In genomic region chr6:130259140-130259539, GRCh38 we compare ENCODE assay signal across 27 cellular contexts. TPM values are rescaled to one million over a fixed set of nuclear protein-coding genes. Genes with fewer than 3 reads are reported as not detected.
DNase-seq lines count a peak whose midpoint lies in the region; ATAC-seq and TF ChIP-seq lines count a peak whose summit lies in the region.
"Had no signal": no experiment of that assay in that cellular context is flagged by ENCODE, and none has a peak within 500 bp of the region (broad histone marks: within the 10 kb centered on the region; RNA-seq: fewer than 3 reads in every experiment).

No MANE protein-coding gene starts in this region.

- peaks cover 42% of the 10 kb centered on the region for H3K36me3 Mint-ChIP-seq in activated CD4-positive, alpha-beta memory T cell treated with anti-CD3 and anti-CD28 coated beads, Interleukin-2, amount 10 ng/mL, durations not matched to agents 7 days and 5 days (ENCODE audit: low read depth)
- H3K36me3 Mint-ChIP-seq in activated CD4-positive, alpha-beta memory T cell treated with anti-CD3 and anti-CD28 coated beads for 36 hours = no peaks in the 10 kb centered on the region
- H3K36me3 Mint-ChIP-seq in activated B cell treated with CpG ODN at 0.5 μM for 24 hours (ENCODE audit: low read depth) (peaks cover 2% of the 10 kb centered on the region), osteocyte (ENCODE audit: unreplicated experiment) (no peaks in the 10 kb centered on the region)
- H3K36me3 Mint-ChIP-seq in stimulated activated memory B cell treated with anti-CD40 and anti-IgM and Interleukin-4, amounts not matched to agents 10 μg/mL and 1 μg/mL and 100 μg/mL, for 72 hours = peaks cover 14% of the 10 kb centered on the region

- ATAC-seq in GM21515 (IDR thresholded peaks at IDR 0.05; ENCODE audit: unreplicated experiment) (peak; percentile 38), activated B cell treated with CpG ODN at 0.5 μM for 24 hours (ENCODE audit: low read depth) (no peak)
- peak; percentile 60 for ATAC-seq in stimulated activated memory B cell treated with anti-CD40 and anti-IgM and Interleukin-4, amounts not matched to agents 10 μg/mL and 1 μg/mL and 100 μg/mL, for 72 hours
- ATAC-seq: WTC11 had no signal

- no peaks in the 10 kb centered on the region for H3K27me3 Mint-ChIP-seq in activated CD4-positive, alpha-beta memory T cell treated with anti-CD3 and anti-CD28 coated beads, Interleukin-2, amount 10 ng/mL, durations not matched to agents 7 days and 5 days
- H3K27me3 Mint-ChIP-seq in activated CD4-positive, alpha-beta memory T cell treated with anti-CD3 and anti-CD28 coated beads for 36 hours = no peaks in the 10 kb centered on the region
- no peaks in the 10 kb centered on the region for H3K27me3 Mint-ChIP-seq in activated B cell treated with CpG ODN at 0.5 μM for 24 hours
- H3K27me3 Mint-ChIP-seq in stimulated activated memory B cell treated with anti-CD40 and anti-IgM and Interleukin-4, amounts not matched to agents 10 μg/mL and 1 μg/mL and 100 μg/mL, for 72 hours = no peaks in the 10 kb centered on the region
- peaks cover 5% of the 10 kb centered on the region for H3K27me3 Mint-ChIP-seq in osteocyte (ENCODE audit: unreplicated experiment)
- H3K27me3 Mint-ChIP-seq: dendritic cell treated with granulocyte-macrophage colony-stimulating factor and Interleukin-4, amounts not matched to agents 40 ng/mL and 50 ng/mL, for 4 days; stimulated activated naive CD8-positive, alpha-beta T cell treated with anti-CD3 and anti-CD28 coated beads, Interleukin-15, Interleukin-2, amounts not matched to agents 100 ng/mL and 50 ng/mL, for 24 hours had no signal

- peaks cover 8% of the 10 kb centered on the region for H3K9me3 Mint-ChIP-seq in activated CD4-positive, alpha-beta memory T cell treated with anti-CD3 and anti-CD28 coated beads, Interleukin-2, amount 10 ng/mL, durations not matched to agents 7 days and 5 days
- H3K9me3 Mint-ChIP-seq in activated CD4-positive, alpha-beta memory T cell treated with anti-CD3 and anti-CD28 coated beads for 36 hours = peaks cover 3% of the 10 kb centered on the region
- peaks cover 6% of the 10 kb centered on the region for H3K9me3 Mint-ChIP-seq in activated B cell treated with CpG ODN at 0.5 μM for 24 hours
- peaks cover 7% of the 10 kb centered on the region for H3K9me3 Mint-ChIP-seq in stimulated activated memory B cell treated with anti-CD40 and anti-IgM and Interleukin-4, amounts not matched to agents 10 μg/mL and 1 μg/mL and 100 μg/mL, for 72 hours
- H3K9me3 Mint-ChIP-seq in osteocyte (ENCODE audit: unreplicated experiment) = peaks cover 18% of the 10 kb centered on the region

- peak overlapping the region; percentile 27 for H3K27ac Mint-ChIP-seq in activated CD4-positive, alpha-beta memory T cell treated with anti-CD3 and anti-CD28 coated beads, Interleukin-2, amount 10 ng/mL, durations not matched to agents 7 days and 5 days
- no peak overlapping the region for H3K27ac Mint-ChIP-seq in activated CD4-positive, alpha-beta memory T cell treated with anti-CD3 and anti-CD28 coated beads for 36 hours
- H3K27ac Mint-ChIP-seq in activated B cell treated with CpG ODN at 0.5 μM for 24 hours = peak overlapping the region; percentile 95
- peak overlapping the region; percentile 91 for H3K27ac Mint-ChIP-seq in stimulated activated memory B cell treated with anti-CD40 and anti-IgM and Interleukin-4, amounts not matched to agents 10 μg/mL and 1 μg/mL and 100 μg/mL, for 72 hours
- no peak overlapping the region for H3K27ac Mint-ChIP-seq in osteocyte (ENCODE audit: unreplicated experiment)
- H3K27ac Mint-ChIP-seq: activated naive CD4-positive, alpha-beta T cell treated with anti-CD3 and anti-CD28 coated beads for 36 hours; dendritic cell treated with granulocyte-macrophage colony-stimulating factor and Interleukin-4, amounts not matched to agents 40 ng/mL and 50 ng/mL, for 4 days; WTC11 had no signal

- POLR2A ChIA-PET in activated CD4-positive, alpha-beta memory T cell treated with anti-CD3 and anti-CD28 coated beads, Interleukin-2, amount 10 ng/mL, durations not matched to agents 7 days and 5 days (lab: Charles Lee) = no interaction called here
- POLR2A ChIA-PET in activated CD4-positive, alpha-beta memory T cell treated with anti-CD3 and anti-CD28 coated beads for 36 hours (lab: Charles Lee) = no interaction called here
- POLR2A ChIA-PET in activated B cell treated with CpG ODN at 0.5 μM for 24 hours (lab: Charles Lee) = interaction anchor here (0.6 to 1.1 kb wide), 3 partner anchors 36 to 859 kb away, joined by 3 to 10 read pairs (median 5); no protein-coding TSS in a partner anchor

- H3K4me3 Mint-ChIP-seq in activated CD4-positive, alpha-beta memory T cell treated with anti-CD3 and anti-CD28 coated beads, Interleukin-2, amount 10 ng/mL, durations not matched to agents 7 days and 5 days = no peak overlapping the region
- H3K4me3 Mint-ChIP-seq in activated CD4-positive, alpha-beta memory T cell treated with anti-CD3 and anti-CD28 coated beads for 36 hours = no peak overlapping the region
- H3K4me3 Mint-ChIP-seq in activated B cell treated with CpG ODN at 0.5 μM for 24 hours (no peak overlapping the region), osteocyte (ENCODE audit: unreplicated experiment) (no peak overlapping the region)
- H3K4me3 Mint-ChIP-seq in stimulated activated memory B cell treated with anti-CD40 and anti-IgM and Interleukin-4, amounts not matched to agents 10 μg/mL and 1 μg/mL and 100 μg/mL, for 72 hours = no peak overlapping the region
- H3K4me3 Mint-ChIP-seq: activated naive CD4-positive, alpha-beta T cell treated with anti-CD3 and anti-CD28 coated beads for 36 hours; dendritic cell treated with granulocyte-macrophage colony-stimulating factor and Interleukin-4, amounts not matched to agents 40 ng/mL and 50 ng/mL, for 4 days; WTC11 had no signal

- peaks cover 53% of the 10 kb centered on the region for H3K4me1 Mint-ChIP-seq in activated CD4-positive, alpha-beta memory T cell treated with anti-CD3 and anti-CD28 coated beads, Interleukin-2, amount 10 ng/mL, durations not matched to agents 7 days and 5 days
- peaks cover 26% of the 10 kb centered on the region for H3K4me1 Mint-ChIP-seq in activated CD4-positive, alpha-beta memory T cell treated with anti-CD3 and anti-CD28 coated beads for 36 hours (ENCODE audit: low read depth)
- H3K4me1 Mint-ChIP-seq in activated B cell treated with CpG ODN at 0.5 μM for 24 hours (peaks cover 37% of the 10 kb centered on the region), osteocyte (ENCODE audit: unreplicated experiment) (no peaks in the 10 kb centered on the region)
- H3K4me1 Mint-ChIP-seq in stimulated activated memory B cell treated with anti-CD40 and anti-IgM and Interleukin-4, amounts not matched to agents 10 μg/mL and 1 μg/mL and 100 μg/mL, for 72 hours = peaks cover 35% of the 10 kb centered on the region
- H3K4me1 Mint-ChIP-seq: WTC11 had no signal

- TF ChIP-seq CTCF in activated B cell treated with CpG ODN at 0.5 μM for 24 hours (IDR thresholded peaks at IDR 0.05) (no peak), osteocyte (IDR thresholded peaks at IDR 0.05) (no peak)

- intact Hi-C loops in activated CD4-positive, alpha-beta memory T cell treated with anti-CD3 and anti-CD28 coated beads for 36 hours (cut with micrococcal nuclease) = no loop called here
- intact Hi-C loops in activated B cell treated with CpG ODN at 0.5 μM for 24 hours (cut with micrococcal nuclease) = loop anchor here (5.0 to 10.0 kb wide), 3 partner anchors 514 to 803 kb away; partner anchors contain the start of gene EPB41L2

- CTCF ChIA-PET in activated CD4-positive, alpha-beta memory T cell treated with anti-CD3 and anti-CD28 coated beads, Interleukin-2, amount 10 ng/mL, durations not matched to agents 7 days and 5 days (lab: Charles Lee) = no interaction called here
- CTCF ChIA-PET in activated CD4-positive, alpha-beta memory T cell treated with anti-CD3 and anti-CD28 coated beads for 36 hours (lab: Charles Lee) = no interaction called here
- CTCF ChIA-PET in activated B cell treated with CpG ODN at 0.5 μM for 24 hours (lab: Charles Lee) = interaction anchor here (1.0 to 1.3 kb wide), 2 partner anchors 23 to 38 kb away, joined by 3 read pairs; no protein-coding TSS in a partner anchor

- no peak for DNase-seq in activated CD4-positive, alpha-beta memory T cell treated with anti-CD3 and anti-CD28 coated beads, Interleukin-2, amount 10 ng/mL, durations not matched to agents 7 days and 5 days
- DNase-seq in activated CD4-positive, alpha-beta memory T cell treated with anti-CD3 and anti-CD28 coated beads for 36 hours = no peak
- DNase-seq in activated B cell treated with CpG ODN at 0.5 μM for 24 hours = no peak
- no peak for DNase-seq in T-helper 9 cell
- no peak for DNase-seq in osteocyte (ENCODE audit: extremely low spot score, unreplicated experiment)
- DNase-seq in activated naive CD4-positive, alpha-beta T cell (lab: John Stamatoyannopoulos, UW) = no peak
- DNase-seq: activated CD4-positive, alpha-beta T cell treated with anti-CD3 and anti-CD28 coated beads, Interleukin-2, amount 50 U/mL, for 4 hours; activated naive CD4-positive, alpha-beta T cell treated with anti-CD3 and anti-CD28 coated beads for 36 hours; activated T-cell treated with anti-CD3 and anti-CD28 coated beads, Interleukin-2, amount 50 U/mL, for 1 hour; anterior cingulate cortex; Caco-2; GOT3; NCI-H1105 treated with DMSO at 0.1 percent for 48 hours; NCI-H510A treated with DMSO at 0.1 percent for 48 hours; small intestine; stimulated activated CD4-positive, alpha-beta T cell treated with anti-CD3 and anti-CD28 coated beads, Interleukin-2, amount 100 ng/mL, for 48 hours; thyroid gland had no signal

RNA-seq across cellular contexts. Expression of gene SAMD3, which starts 36.4 kb away (rescaled TPM):
- 10 to 100 TPM; 70.5 to 79.7 TPM for total RNA-seq in activated CD4-positive, alpha-beta memory T cell treated with anti-CD3 and anti-CD28 coated beads, Interleukin-2, amount 10 ng/mL, durations not matched to agents 7 days and 5 days
- total RNA-seq in activated CD4-positive, alpha-beta memory T cell treated with anti-CD3 and anti-CD28 coated beads for 36 hours = 1 to 10 TPM; 3.7 to 3.8 TPM
- 0.37 TPM in 1 of 2 replicates, not detected in the other for total RNA-seq in activated B cell treated with CpG ODN at 0.5 μM for 24 hours
- 0.42 and 0.64 TPM in 2 replicates for total RNA-seq in osteocyte
- total RNA-seq: cardiac muscle cell, endothelial cell of umbilical vein, lung microvascular endothelial cell, myocyte, renal cortical epithelial cell had no signal

Comparison
In these comparisons a context has a peak if more than half of its experiments do, and no peak if none do; other contexts are left out.
1. H3K27ac Mint-ChIP-seq: peak in activated CD4-positive, alpha-beta memory T cell treated with anti-CD3 and anti-CD28 coated beads, Interleukin-2, amount 10 ng/mL, durations not matched to agents 7 days and 5 days (single experiment), activated B cell treated with CpG ODN at 0.5 μM for 24 hours (single experiment) and stimulated activated memory B cell treated with anti-CD40 and anti-IgM and Interleukin-4, amounts not matched to agents 10 μg/mL and 1 μg/mL and 100 μg/mL, for 72 hours (single experiment); none in activated CD4-positive, alpha-beta memory T cell treated with anti-CD3 and anti-CD28 coated beads for 36 hours (single experiment) and osteocyte (single experiment).
2. RNA of gene SAMD3, which starts 36.4 kb away (total RNA-seq): 70.5 to 79.7 TPM in activated CD4-positive, alpha-beta memory T cell treated with anti-CD3 and anti-CD28 coated beads, Interleukin-2, amount 10 ng/mL, durations not matched to agents 7 days and 5 days; 3.7 to 3.8 TPM in activated CD4-positive, alpha-beta memory T cell treated with anti-CD3 and anti-CD28 coated beads for 36 hours, 0.42 to 0.64 TPM in osteocyte and 0.37 TPM in activated B cell treated with CpG ODN at 0.5 μM for 24 hours; every median in the first group is over 10 times any median in the second.